8 cellular contexts compared by ENCODE assay signal in the genomic region with DNA sequence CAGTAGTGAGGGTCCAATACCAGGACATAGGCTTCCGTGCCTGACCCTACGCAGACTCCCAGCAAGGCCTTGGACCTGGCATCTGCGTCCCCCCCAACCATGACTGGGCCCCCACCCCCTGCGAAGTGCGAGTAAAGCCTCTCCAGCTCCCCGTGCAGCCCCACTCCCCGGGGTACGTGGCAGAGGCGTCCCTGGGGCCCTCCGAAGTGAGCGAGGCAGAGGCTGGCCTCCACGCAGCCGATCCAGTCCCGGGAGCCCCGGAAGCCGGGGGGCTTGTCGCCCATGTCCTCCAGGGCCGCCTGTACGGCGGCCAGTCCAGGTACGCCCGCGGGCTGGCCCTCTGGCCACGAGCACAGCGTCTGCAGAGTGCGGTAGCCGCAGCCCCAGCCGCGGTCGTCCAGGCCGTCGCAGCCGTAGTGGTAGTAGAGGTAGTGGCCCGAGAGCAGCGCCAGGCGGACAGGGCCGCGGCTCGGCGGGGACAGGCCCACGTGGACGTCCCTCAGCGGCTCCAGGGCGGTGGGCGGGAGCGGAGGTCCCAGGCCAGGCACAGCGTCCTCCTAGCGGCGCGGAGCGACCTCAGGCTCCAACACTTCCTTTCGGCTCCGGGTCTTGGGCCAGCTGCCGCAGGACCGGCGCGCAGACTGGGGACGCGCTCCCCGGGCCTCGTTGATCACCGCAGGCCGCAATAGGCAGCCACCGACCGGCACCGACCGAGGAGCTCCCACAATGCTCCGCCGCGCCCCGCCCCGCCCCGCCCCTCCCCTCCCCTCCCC. TPM values are rescaled to one million over a fixed set of nuclear protein-coding genes. Genes with fewer than 3 reads are reported as not detected.
DNase-seq lines count a peak whose midpoint lies in the region; ATAC-seq and TF ChIP-seq lines count a peak whose summit lies in the region.

A gene (minus strand): TSS at position 728 of the 773 bp plus-strand sequence. CDS start 444 bp downstream, at position 284.

- peaks cover 32% of the 10 kb centered on the region for H3K4me1 Mint-ChIP-seq in T-helper 1 cell treated with Interleukin-12 subunit alpha and Interleukin-12 subunit beta and Interleukin-4 antibody, amounts not matched to agents 30 μg/mL and 1 μg/mL, for 36 hours (ENCODE audit: low read depth)
- peaks cover 32% of the 10 kb centered on the region for H3K4me1 Mint-ChIP-seq in neural progenitor cell

- H3K9ac ChIP-seq in neural progenitor cell = peak within 1 kb of the TSS; percentile 64

- H3K27me3 ChIP-seq in neural progenitor cell = no peaks in the 10 kb centered on the region

- H3K9me3 Mint-ChIP-seq in T-helper 1 cell treated with Interleukin-12 subunit alpha and Interleukin-12 subunit beta and Interleukin-4 antibody, amounts not matched to agents 30 μg/mL and 1 μg/mL, for 36 hours = no peaks in the 10 kb centered on the region
- no peaks in the 10 kb centered on the region for H3K9me3 Mint-ChIP-seq in neural progenitor cell

- H3K36me3 Mint-ChIP-seq in T-helper 1 cell treated with Interleukin-12 subunit alpha and Interleukin-12 subunit beta and Interleukin-4 antibody, amounts not matched to agents 30 μg/mL and 1 μg/mL, for 36 hours (ENCODE audit: low read depth) = peaks cover 36% of the 10 kb centered on the region
- peaks cover 31% of the 10 kb centered on the region for H3K36me3 Mint-ChIP-seq in neural progenitor cell

- peak; percentile 79 for TF ChIP-seq POLR2A in Raji (IDR thresholded peaks at IDR 0.05; ENCODE audit: insufficient read depth, low read depth, low read length)
- TF ChIP-seq POLR2A in erythroblast (IDR thresholded peaks at IDR 0.05; ENCODE audit: low read length) = peak; percentile 75

- peak within 1 kb of the TSS; percentile 84 for H3K4me3 Mint-ChIP-seq in T-helper 1 cell treated with Interleukin-12 subunit alpha and Interleukin-12 subunit beta and Interleukin-4 antibody, amounts not matched to agents 30 μg/mL and 1 μg/mL, for 36 hours
- peak within 1 kb of the TSS; percentile 92 for H3K4me3 Mint-ChIP-seq in neural progenitor cell

- DNase-seq in T-helper 1 cell (no peak), erythroblast (lab: John Stamatoyannopoulos, UW) (no peak), neural progenitor cell (ENCODE audit: low spot score) (no peak), NOMO-1 treated with DMSO at 0.1 percent for 48 hours (lab: John Stamatoyannopoulos, UW; ENCODE audit: unreplicated experiment) (no peak)
- DNase-seq in effector CD8-positive, alpha-beta T cell (lab: John Stamatoyannopoulos, UW) = no peak

- peaks cover 14% of the 10 kb centered on the region for H3K4me1 ChIP-seq in neural progenitor cell

- H4K20me1 ChIP-seq in neural progenitor cell (ENCODE audit: low read depth) = peaks cover 47% of the 10 kb centered on the region

- peaks cover 17% of the 10 kb centered on the region for H3K79me2 ChIP-seq in neural progenitor cell (ENCODE audit: low read depth)

- peak within 1 kb of the TSS; percentile 95 for H3K4me2 ChIP-seq in neural progenitor cell

- H3K36me3 ChIP-seq in neural progenitor cell = no peaks in the 10 kb centered on the region

- TF ChIP-seq CTCF in neural progenitor cell (IDR thresholded peaks at IDR 0.05) = peak; percentile 5

- H3K27ac Mint-ChIP-seq in T-helper 1 cell treated with Interleukin-12 subunit alpha and Interleukin-12 subunit beta and Interleukin-4 antibody, amounts not matched to agents 30 μg/mL and 1 μg/mL, for 36 hours = peak within 1 kb of the TSS; percentile 94
- H3K27ac Mint-ChIP-seq in neural progenitor cell = peak within 1 kb of the TSS; percentile 80

- peaks cover 36% of the 10 kb centered on the region for H3K27me3 Mint-ChIP-seq in T-helper 1 cell treated with Interleukin-12 subunit alpha and Interleukin-12 subunit beta and Interleukin-4 antibody, amounts not matched to agents 30 μg/mL and 1 μg/mL, for 36 hours (ENCODE audit: low read depth)
- H3K27me3 Mint-ChIP-seq in neural progenitor cell (ENCODE audit: insufficient read depth, low read depth) = peaks cover 11% of the 10 kb centered on the region

- H3K4me3 ChIP-seq in neural progenitor cell = peak within 1 kb of the TSS; percentile 69

- ATAC-seq in HG02763 (IDR thresholded peaks at IDR 0.05; ENCODE audit: unreplicated experiment) = peak; percentile 21

- peak within 1 kb of the TSS; percentile 73 for H3K27ac ChIP-seq in neural progenitor cell

- H2AFZ ChIP-seq in neural progenitor cell (replicated peaks) = peak within 1 kb of the TSS; percentile 35

- H3K9me3 ChIP-seq in neural progenitor cell (ENCODE audit: low read depth) = no peaks in the 10 kb centered on the region

- peaks cover 52% of the 10 kb centered on the region for H3F3A ChIP-seq in neural progenitor cell (ENCODE audit: low read depth)

RNA-seq across cellular contexts. Expression of the gene that starts here (rescaled TPM):
- total RNA-seq in neural progenitor cell (ENCODE audit: low replicate concordance) = 4.0 TPM in 1 of 2 replicates, not detected in the other
